2 cellular contexts compared by ENCODE assay signal in genomic region chr21:30605968-30606367, GRCh38.
TF ChIP-seq lines count a peak whose summit lies in the region.

No MANE protein-coding gene starts in this region.

TF ChIP-seq in GM23338, 12 proteins besides CTCF, POLR2A, EP300 and RAD21 (continued from another document):
- TF ChIP-seq, protein P1, sequence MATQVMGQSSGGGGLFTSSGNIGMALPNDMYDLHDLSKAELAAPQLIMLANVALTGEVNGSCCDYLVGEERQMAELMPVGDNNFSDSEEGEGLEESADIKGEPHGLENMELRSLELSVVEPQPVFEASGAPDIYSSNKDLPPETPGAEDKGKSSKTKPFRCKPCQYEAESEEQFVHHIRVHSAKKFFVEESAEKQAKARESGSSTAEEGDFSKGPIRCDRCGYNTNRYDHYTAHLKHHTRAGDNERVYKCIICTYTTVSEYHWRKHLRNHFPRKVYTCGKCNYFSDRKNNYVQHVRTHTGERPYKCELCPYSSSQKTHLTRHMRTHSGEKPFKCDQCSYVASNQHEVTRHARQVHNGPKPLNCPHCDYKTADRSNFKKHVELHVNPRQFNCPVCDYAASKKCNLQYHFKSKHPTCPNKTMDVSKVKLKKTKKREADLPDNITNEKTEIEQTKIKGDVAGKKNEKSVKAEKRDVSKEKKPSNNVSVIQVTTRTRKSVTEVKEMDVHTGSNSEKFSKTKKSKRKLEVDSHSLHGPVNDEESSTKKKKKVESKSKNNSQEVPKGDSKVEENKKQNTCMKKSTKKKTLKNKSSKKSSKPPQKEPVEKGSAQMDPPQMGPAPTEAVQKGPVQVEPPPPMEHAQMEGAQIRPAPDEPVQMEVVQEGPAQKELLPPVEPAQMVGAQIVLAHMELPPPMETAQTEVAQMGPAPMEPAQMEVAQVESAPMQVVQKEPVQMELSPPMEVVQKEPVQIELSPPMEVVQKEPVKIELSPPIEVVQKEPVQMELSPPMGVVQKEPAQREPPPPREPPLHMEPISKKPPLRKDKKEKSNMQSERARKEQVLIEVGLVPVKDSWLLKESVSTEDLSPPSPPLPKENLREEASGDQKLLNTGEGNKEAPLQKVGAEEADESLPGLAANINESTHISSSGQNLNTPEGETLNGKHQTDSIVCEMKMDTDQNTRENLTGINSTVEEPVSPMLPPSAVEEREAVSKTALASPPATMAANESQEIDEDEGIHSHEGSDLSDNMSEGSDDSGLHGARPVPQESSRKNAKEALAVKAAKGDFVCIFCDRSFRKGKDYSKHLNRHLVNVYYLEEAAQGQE (IDR thresholded peaks at IDR 0.05; ENCODE audit: unreplicated experiment), result no peak
- TF ChIP-seq NANOG (IDR thresholded peaks at IDR 0.05; ENCODE audit: borderline replicate concordance) (no peak), STAT1 (IDR thresholded peaks at IDR 0.05; ENCODE audit: unreplicated experiment) (no peak), EZH2phosphoT487 (IDR thresholded peaks at IDR 0.05; ENCODE audit: unreplicated experiment) (no peak), CREB1 (CRISPR knock-in tag; IDR thresholded peaks at IDR 0.05; ENCODE audit: low read depth) (no peak), ZNF331 (CRISPR knock-in tag; IDR thresholded peaks at IDR 0.05; ENCODE audit: low read depth) (no peak), EZH2 (IDR thresholded peaks at IDR 0.05; ENCODE audit: low read depth, unreplicated experiment) (no peak)
- TF ChIP-seq, protein P2, sequence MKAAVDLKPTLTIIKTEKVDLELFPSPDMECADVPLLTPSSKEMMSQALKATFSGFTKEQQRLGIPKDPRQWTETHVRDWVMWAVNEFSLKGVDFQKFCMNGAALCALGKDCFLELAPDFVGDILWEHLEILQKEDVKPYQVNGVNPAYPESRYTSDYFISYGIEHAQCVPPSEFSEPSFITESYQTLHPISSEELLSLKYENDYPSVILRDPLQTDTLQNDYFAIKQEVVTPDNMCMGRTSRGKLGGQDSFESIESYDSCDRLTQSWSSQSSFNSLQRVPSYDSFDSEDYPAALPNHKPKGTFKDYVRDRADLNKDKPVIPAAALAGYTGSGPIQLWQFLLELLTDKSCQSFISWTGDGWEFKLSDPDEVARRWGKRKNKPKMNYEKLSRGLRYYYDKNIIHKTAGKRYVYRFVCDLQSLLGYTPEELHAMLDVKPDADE (IDR thresholded peaks at IDR 0.05), result no peak

TF ChIP-seq in SK-N-SH, 30 proteins besides CTCF, POLR2A, EP300 and RAD21 (continued from another document):
- TF ChIP-seq, protein P1 (IDR thresholded peaks at IDR 0.05; ENCODE audit: low read depth, low read length), result no peak
